In genomic region chr6:169895926-169896761, GRCh38 we compare ENCODE assay signal across 18 cellular contexts.
"Had no signal": no experiment of that assay in that cellular context is flagged by ENCODE, and none has a peak within 500 bp of the region (broad histone marks: within the 10 kb centered on the region; RNA-seq: fewer than 3 reads in every experiment).

No MANE protein-coding gene starts in this region.

- FAIRE-seq: kidney, small intestine had no signal

- ATAC-seq: gastroesophageal sphincter; left cardiac atrium; left ventricle myocardium superior; naive thymus-derived CD4-positive, alpha-beta T cell; right cardiac atrium had no signal

- H3K27me3 ChIP-seq: esophagus squamous epithelium, neutrophil had no signal

- H3K4me1 ChIP-seq: esophagus squamous epithelium, gastroesophageal sphincter had no signal

- H3K9me3 ChIP-seq: esophagus squamous epithelium, neutrophil had no signal

- DNase-seq: esophagus squamous epithelium; foreskin fibroblast; glutamatergic neuron; immature natural killer cell; kidney; left cardiac atrium; left ventricle myocardium superior; mesenchymal stem cell; naive thymus-derived CD4-positive, alpha-beta T cell; nephron progenitor cell; right cardiac atrium; stimulated activated CD4-positive, alpha-beta T cell treated with anti-CD3 and anti-CD28 coated beads, Interleukin-12 subunit alpha, Interleukin-12 subunit beta, amount 100 ng/mL, for 4 hours; stimulated activated naive CD4-positive, alpha-beta T cell treated with Interleukin-2 at 50 U/mL for 16 hours; trophoblast cell had no signal

- H3K27ac ChIP-seq: esophagus squamous epithelium, gastroesophageal sphincter, neutrophil had no signal

- H3K36me3 ChIP-seq: esophagus squamous epithelium, gastroesophageal sphincter, neutrophil had no signal

- H3K4me3 ChIP-seq: esophagus squamous epithelium, gastroesophageal sphincter, lung had no signal
